In the genomic region with DNA sequence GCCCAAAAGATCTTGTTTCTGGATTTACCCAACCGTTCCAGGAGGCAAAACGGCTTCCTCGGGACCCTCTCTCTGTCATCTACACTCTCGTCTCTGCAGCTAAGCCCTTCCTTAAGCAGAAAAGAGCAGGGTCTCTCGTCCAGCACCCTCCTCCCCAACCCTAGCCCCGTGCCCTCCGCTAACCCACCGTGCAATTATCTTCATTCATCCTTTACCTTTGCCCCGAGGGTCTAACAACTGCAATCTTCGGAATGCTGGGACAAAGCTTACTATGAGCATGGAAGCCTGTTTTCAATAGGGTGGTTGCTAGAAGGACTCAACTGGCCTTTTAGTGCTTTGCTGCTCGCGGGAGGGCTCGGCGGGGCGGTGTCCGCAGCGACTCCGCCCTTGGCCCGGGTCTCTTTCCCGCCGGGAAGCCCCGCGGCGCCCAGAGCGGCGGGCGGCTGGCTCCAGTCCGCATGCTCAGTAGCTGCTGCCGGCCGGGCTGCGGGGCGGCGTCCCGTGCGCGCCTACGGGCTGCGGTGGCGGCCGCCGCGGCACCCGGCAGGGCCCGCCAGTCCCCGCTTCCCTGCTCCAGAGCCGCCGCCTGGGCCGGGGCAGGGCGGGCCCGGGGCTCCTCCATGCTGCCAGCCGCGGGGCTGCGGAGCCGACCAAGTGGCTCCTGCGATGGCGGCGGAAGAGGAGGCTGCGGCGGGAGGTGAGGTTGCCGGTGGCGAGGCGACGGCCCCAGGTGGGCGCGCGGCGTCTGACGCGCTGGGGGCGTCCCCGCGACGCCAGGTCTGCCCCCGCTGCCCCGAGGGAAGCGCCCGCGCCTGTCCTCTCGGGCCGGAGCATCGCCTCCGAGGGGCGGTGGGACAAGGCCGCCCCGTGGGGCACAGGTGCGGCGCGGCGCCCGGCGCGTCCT, we compare ENCODE assay signal across 1 cellular context.
A peak's percentile ranks its signal among the peaks of the same experiment; 100 is the strongest.
TF ChIP-seq lines count a peak whose summit lies in the region.

A gene with protein sequence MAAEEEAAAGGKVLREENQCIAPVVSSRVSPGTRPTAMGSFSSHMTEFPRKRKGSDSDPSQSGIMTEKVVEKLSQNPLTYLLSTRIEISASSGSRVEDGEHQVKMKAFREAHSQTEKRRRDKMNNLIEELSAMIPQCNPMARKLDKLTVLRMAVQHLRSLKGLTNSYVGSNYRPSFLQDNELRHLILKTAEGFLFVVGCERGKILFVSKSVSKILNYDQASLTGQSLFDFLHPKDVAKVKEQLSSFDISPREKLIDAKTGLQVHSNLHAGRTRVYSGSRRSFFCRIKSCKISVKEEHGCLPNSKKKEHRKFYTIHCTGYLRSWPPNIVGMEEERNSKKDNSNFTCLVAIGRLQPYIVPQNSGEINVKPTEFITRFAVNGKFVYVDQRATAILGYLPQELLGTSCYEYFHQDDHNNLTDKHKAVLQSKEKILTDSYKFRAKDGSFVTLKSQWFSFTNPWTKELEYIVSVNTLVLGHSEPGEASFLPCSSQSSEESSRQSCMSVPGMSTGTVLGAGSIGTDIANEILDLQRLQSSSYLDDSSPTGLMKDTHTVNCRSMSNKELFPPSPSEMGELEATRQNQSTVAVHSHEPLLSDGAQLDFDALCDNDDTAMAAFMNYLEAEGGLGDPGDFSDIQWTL (plus strand): TSS at position 430 of the 904 bp plus-strand sequence. CDS start 237 bp downstream, at position 667.

TF ChIP-seq in GM12878, 131 proteins besides CTCF, POLR2A, EP300 and RAD21 (continues in another document):
- TF ChIP-seq HDAC6 (IDR thresholded peaks at IDR 0.05; ENCODE audit: unreplicated experiment) = no peak
- no peak for TF ChIP-seq ZNF592 (IDR thresholded peaks at IDR 0.05)
- peak; percentile 64; the same call in 1 of the 2 replicates for TF ChIP-seq SMARCA5 (IDR thresholded peaks at IDR 0.05)
- 0 out of 2 replicates have a peak, but pooled peaks have one; percentile 42 for TF ChIP-seq TCF3 (IDR thresholded peaks at IDR 0.05; ENCODE audit: borderline replicate concordance, insufficient read depth, low read depth, low read length)
- no peak for TF ChIP-seq RAD51 (IDR thresholded peaks at IDR 0.05)
- no peak for TF ChIP-seq SPI1 (IDR thresholded peaks at IDR 0.05; ENCODE audit: borderline replicate concordance, insufficient read depth, low read depth, low read length)
- TF ChIP-seq, protein P1, sequence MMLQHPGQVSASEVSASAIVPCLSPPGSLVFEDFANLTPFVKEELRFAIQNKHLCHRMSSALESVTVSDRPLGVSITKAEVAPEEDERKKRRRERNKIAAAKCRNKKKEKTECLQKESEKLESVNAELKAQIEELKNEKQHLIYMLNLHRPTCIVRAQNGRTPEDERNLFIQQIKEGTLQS (IDR thresholded peaks at IDR 0.05; ENCODE audit: borderline replicate concordance, extremely low read depth, low read depth, low read length) = no peak
- no peak for TF ChIP-seq SREBF2 (IDR thresholded peaks at IDR 0.05; ENCODE audit: low read length)
- TF ChIP-seq, protein P2, sequence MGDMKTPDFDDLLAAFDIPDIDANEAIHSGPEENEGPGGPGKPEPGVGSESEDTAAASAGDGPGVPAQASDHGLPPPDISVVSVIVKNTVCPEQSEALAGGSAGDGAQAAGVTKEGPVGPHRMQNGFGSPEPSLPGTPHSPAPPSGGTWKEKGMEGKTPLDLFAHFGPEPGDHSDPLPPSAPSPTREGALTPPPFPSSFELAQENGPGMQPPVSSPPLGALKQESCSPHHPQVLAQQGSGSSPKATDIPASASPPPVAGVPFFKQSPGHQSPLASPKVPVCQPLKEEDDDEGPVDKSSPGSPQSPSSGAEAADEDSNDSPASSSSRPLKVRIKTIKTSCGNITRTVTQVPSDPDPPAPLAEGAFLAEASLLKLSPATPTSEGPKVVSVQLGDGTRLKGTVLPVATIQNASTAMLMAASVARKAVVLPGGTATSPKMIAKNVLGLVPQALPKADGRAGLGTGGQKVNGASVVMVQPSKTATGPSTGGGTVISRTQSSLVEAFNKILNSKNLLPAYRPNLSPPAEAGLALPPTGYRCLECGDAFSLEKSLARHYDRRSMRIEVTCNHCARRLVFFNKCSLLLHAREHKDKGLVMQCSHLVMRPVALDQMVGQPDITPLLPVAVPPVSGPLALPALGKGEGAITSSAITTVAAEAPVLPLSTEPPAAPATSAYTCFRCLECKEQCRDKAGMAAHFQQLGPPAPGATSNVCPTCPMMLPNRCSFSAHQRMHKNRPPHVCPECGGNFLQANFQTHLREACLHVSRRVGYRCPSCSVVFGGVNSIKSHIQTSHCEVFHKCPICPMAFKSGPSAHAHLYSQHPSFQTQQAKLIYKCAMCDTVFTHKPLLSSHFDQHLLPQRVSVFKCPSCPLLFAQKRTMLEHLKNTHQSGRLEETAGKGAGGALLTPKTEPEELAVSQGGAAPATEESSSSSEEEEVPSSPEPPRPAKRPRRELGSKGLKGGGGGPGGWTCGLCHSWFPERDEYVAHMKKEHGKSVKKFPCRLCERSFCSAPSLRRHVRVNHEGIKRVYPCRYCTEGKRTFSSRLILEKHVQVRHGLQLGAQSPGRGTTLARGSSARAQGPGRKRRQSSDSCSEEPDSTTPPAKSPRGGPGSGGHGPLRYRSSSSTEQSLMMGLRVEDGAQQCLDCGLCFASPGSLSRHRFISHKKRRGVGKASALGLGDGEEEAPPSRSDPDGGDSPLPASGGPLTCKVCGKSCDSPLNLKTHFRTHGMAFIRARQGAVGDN (IDR thresholded peaks at IDR 0.05) = peak; percentile 54; the same call in 1 of the 2 replicates
- no peak for TF ChIP-seq FOXM1 (IDR thresholded peaks at IDR 0.05; ENCODE audit: low read depth, low read length)
- TF ChIP-seq JUND (IDR thresholded peaks at IDR 0.05; ENCODE audit: low read depth, low read length) = no peak
- TF ChIP-seq, protein P3, sequence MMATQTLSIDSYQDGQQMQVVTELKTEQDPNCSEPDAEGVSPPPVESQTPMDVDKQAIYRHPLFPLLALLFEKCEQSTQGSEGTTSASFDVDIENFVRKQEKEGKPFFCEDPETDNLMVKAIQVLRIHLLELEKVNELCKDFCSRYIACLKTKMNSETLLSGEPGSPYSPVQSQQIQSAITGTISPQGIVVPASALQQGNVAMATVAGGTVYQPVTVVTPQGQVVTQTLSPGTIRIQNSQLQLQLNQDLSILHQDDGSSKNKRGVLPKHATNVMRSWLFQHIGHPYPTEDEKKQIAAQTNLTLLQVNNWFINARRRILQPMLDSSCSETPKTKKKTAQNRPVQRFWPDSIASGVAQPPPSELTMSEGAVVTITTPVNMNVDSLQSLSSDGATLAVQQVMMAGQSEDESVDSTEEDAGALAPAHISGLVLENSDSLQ (IDR thresholded peaks at IDR 0.05) = no peak; the same call in 1 of the 2 replicates
- no peak for TF ChIP-seq MTA2 (IDR thresholded peaks at IDR 0.05; ENCODE audit: low read depth)
- TF ChIP-seq ZNF274 (IDR thresholded peaks at IDR 0.05; ENCODE audit: insufficient read depth, insufficient read length) = no peak
- TF ChIP-seq, protein P4, sequence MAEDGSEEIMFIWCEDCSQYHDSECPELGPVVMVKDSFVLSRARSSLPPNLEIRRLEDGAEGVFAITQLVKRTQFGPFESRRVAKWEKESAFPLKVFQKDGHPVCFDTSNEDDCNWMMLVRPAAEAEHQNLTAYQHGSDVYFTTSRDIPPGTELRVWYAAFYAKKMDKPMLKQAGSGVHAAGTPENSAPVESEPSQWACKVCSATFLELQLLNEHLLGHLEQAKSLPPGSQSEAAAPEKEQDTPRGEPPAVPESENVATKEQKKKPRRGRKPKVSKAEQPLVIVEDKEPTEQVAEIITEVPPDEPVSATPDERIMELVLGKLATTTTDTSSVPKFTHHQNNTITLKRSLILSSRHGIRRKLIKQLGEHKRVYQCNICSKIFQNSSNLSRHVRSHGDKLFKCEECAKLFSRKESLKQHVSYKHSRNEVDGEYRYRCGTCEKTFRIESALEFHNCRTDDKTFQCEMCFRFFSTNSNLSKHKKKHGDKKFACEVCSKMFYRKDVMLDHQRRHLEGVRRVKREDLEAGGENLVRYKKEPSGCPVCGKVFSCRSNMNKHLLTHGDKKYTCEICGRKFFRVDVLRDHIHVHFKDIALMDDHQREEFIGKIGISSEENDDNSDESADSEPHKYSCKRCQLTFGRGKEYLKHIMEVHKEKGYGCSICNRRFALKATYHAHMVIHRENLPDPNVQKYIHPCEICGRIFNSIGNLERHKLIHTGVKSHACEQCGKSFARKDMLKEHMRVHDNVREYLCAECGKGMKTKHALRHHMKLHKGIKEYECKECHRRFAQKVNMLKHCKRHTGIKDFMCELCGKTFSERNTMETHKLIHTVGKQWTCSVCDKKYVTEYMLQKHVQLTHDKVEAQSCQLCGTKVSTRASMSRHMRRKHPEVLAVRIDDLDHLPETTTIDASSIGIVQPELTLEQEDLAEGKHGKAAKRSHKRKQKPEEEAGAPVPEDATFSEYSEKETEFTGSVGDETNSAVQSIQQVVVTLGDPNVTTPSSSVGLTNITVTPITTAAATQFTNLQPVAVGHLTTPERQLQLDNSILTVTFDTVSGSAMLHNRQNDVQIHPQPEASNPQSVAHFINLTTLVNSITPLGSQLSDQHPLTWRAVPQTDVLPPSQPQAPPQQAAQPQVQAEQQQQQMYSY (CRISPR knock-in tag; IDR thresholded peaks at IDR 0.05) = no peak
- peak; percentile 59 for TF ChIP-seq KLF5 (IDR thresholded peaks at IDR 0.05; ENCODE audit: partially characterized antibody)
- TF ChIP-seq BCL11A (IDR thresholded peaks at IDR 0.05; ENCODE audit: low read depth, low read length) = no peak
- no peak for TF ChIP-seq NFYA (IDR thresholded peaks at IDR 0.05; ENCODE audit: borderline replicate concordance, low read depth, low read length)
- TF ChIP-seq CEBPB (IDR thresholded peaks at IDR 0.05; ENCODE audit: borderline replicate concordance in 1 of 2, low read depth in 2 of 2, low read length in 2 of 2) = no peak
- no peak for TF ChIP-seq SP1 (IDR thresholded peaks at IDR 0.05; ENCODE audit: low read depth, low read length)
- TF ChIP-seq RELA (IDR thresholded peaks at IDR 0.05; ENCODE audit: borderline replicate concordance, partially characterized antibody) = peak; percentile 34
- peak in 1 of 2 experiments; percentile 54; a peak in 2 of 4 replicates for TF ChIP-seq BHLHE40 (IDR thresholded peaks at IDR 0.05; ENCODE audit: borderline replicate concordance in 1 of 2, low read depth in 2 of 2, low read length in 1 of 2)
- TF ChIP-seq ZBTB4 (CRISPR knock-in tag; IDR thresholded peaks at IDR 0.05) = no peak
- peak; percentile 50; the same call in 1 of the 2 replicates for TF ChIP-seq POLR2AphosphoS5 (IDR thresholded peaks at IDR 0.05; ENCODE audit: low read length)
- TF ChIP-seq NR2C2 (IDR thresholded peaks at IDR 0.05; ENCODE audit: borderline replicate concordance, control insufficient read depth, insufficient read length, low read depth) = no peak
- no peak for TF ChIP-seq SUPT20H (IDR thresholded peaks at IDR 0.05; ENCODE audit: borderline replicate concordance, control insufficient read depth, low read depth, low read length)
- no peak for TF ChIP-seq FOS (IDR thresholded peaks at IDR 0.05; ENCODE audit: borderline replicate concordance, extremely low read depth, insufficient read length)
- no peak for TF ChIP-seq RBBP5 (conservative IDR thresholded peaks at IDR 0.05)
- no peak for TF ChIP-seq NFIC (IDR thresholded peaks at IDR 0.05; ENCODE audit: low read depth, low read length)
- no peak for TF ChIP-seq NRF1 (conservative IDR thresholded peaks at IDR 0.05; ENCODE audit: low read depth, low read length)
- no peak for TF ChIP-seq SUZ12 (IDR thresholded peaks at IDR 0.05; ENCODE audit: unreplicated experiment)
- TF ChIP-seq SIN3A (IDR thresholded peaks at IDR 0.05; ENCODE audit: low read depth, low read length) = 0 out of 2 replicates have a peak, but pooled peaks have one; percentile 11
- TF ChIP-seq SIX5 (IDR thresholded peaks at IDR 0.05; ENCODE audit: low read depth, low read length, severe bottlenecking) = no peak
- TF ChIP-seq HDGF (IDR thresholded peaks at IDR 0.05) = no peak
